Comparison of ENCODE assay signal across 2 cellular contexts in the genomic region with DNA sequence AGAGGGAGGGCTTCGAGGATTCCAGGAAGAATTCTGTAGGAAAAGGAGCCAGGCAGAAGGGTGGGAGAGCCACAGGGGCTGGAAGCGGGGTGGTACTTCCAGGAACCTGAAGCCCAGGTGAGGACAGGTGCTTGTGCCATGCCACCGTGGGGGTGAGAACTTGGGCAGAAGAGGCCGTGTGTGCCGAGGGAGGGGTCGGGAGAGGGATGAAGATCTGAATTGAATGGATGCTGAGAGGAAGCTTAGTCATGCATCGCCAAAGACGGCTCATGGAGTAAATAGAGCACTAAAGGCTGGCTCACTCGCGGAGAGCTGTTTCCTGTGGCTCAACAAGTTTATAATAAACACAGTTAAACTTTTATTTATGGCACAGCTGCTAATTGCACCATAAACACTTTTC.
TF ChIP-seq lines count a peak whose summit lies in the region.

No MANE protein-coding gene starts in this region.

TF ChIP-seq in SK-N-SH, 30 proteins besides CTCF, POLR2A, EP300 and RAD21 (continued from another document):
- TF ChIP-seq, protein P1, sequence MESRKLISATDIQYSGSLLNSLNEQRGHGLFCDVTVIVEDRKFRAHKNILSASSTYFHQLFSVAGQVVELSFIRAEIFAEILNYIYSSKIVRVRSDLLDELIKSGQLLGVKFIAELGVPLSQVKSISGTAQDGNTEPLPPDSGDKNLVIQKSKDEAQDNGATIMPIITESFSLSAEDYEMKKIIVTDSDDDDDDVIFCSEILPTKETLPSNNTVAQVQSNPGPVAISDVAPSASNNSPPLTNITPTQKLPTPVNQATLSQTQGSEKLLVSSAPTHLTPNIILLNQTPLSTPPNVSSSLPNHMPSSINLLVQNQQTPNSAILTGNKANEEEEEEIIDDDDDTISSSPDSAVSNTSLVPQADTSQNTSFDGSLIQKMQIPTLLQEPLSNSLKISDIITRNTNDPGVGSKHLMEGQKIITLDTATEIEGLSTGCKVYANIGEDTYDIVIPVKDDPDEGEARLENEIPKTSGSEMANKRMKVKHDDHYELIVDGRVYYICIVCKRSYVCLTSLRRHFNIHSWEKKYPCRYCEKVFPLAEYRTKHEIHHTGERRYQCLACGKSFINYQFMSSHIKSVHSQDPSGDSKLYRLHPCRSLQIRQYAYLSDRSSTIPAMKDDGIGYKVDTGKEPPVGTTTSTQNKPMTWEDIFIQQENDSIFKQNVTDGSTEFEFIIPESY (IDR thresholded peaks at IDR 0.05; ENCODE audit: borderline replicate concordance, low read depth): no peak
- no peak for TF ChIP-seq RXRA (IDR thresholded peaks at IDR 0.05; ENCODE audit: borderline replicate concordance, low read depth)
- TF ChIP-seq CHD2 (IDR thresholded peaks at IDR 0.05; ENCODE audit: low read length, partially characterized antibody): no peak
- no peak for TF ChIP-seq TCF12 (IDR thresholded peaks at IDR 0.05)
- no peak for TF ChIP-seq RCOR1 (IDR thresholded peaks at IDR 0.05; ENCODE audit: low read length)
- no peak for TF ChIP-seq NRF1 (IDR thresholded peaks at IDR 0.05; ENCODE audit: low read depth, low read length)
- no peak for TF ChIP-seq USF2 (IDR thresholded peaks at IDR 0.05; ENCODE audit: borderline replicate concordance, low read depth, low read length)
- TF ChIP-seq GABPA (IDR thresholded peaks at IDR 0.05; ENCODE audit: low read depth): no peak
- no peak for TF ChIP-seq FOSL2 (IDR thresholded peaks at IDR 0.05; ENCODE audit: borderline replicate concordance, low read depth)
- no peak for TF ChIP-seq TAF1 (IDR thresholded peaks at IDR 0.05; ENCODE audit: borderline replicate concordance, low read depth, low read length)
- no peak for TF ChIP-seq YY1 (IDR thresholded peaks at IDR 0.05; ENCODE audit: low read depth)
- TF ChIP-seq FOXJ3 (CRISPR knock-in tag; IDR thresholded peaks at IDR 0.05): no peak
- TF ChIP-seq, protein P2, sequence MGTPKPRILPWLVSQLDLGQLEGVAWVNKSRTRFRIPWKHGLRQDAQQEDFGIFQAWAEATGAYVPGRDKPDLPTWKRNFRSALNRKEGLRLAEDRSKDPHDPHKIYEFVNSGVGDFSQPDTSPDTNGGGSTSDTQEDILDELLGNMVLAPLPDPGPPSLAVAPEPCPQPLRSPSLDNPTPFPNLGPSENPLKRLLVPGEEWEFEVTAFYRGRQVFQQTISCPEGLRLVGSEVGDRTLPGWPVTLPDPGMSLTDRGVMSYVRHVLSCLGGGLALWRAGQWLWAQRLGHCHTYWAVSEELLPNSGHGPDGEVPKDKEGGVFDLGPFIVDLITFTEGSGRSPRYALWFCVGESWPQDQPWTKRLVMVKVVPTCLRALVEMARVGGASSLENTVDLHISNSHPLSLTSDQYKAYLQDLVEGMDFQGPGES (IDR thresholded peaks at IDR 0.05; ENCODE audit: low read depth, low read length): no peak

TF ChIP-seq in SK-N-SH treated with all-trans-retinoic acid at 6 μM for 48 hours, 23 proteins besides CTCF, POLR2A, EP300 and RAD21 (continued from another document):
- TF ChIP-seq, protein P3, sequence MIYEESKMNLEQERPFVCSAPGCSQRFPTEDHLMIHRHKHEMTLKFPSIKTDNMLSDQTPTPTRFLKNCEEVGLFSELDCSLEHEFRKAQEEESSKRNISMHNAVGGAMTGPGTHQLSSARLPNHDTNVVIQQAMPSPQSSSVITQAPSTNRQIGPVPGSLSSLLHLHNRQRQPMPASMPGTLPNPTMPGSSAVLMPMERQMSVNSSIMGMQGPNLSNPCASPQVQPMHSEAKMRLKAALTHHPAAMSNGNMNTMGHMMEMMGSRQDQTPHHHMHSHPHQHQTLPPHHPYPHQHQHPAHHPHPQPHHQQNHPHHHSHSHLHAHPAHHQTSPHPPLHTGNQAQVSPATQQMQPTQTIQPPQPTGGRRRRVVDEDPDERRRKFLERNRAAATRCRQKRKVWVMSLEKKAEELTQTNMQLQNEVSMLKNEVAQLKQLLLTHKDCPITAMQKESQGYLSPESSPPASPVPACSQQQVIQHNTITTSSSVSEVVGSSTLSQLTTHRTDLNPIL (CRISPR knock-in tag; IDR thresholded peaks at IDR 0.05; ENCODE audit: low read depth): no peak
- TF ChIP-seq ARNTL (CRISPR knock-in tag; IDR thresholded peaks at IDR 0.05; ENCODE audit: borderline replicate concordance, low read depth) (no peak), ZC3H10 (CRISPR knock-in tag; IDR thresholded peaks at IDR 0.05) (no peak), POU6F1 (CRISPR knock-in tag; IDR thresholded peaks at IDR 0.05; ENCODE audit: borderline replicate concordance, low read depth) (no peak), TOX (CRISPR knock-in tag; IDR thresholded peaks at IDR 0.05; ENCODE audit: borderline replicate concordance) (no peak), ZNF8 (CRISPR knock-in tag; IDR thresholded peaks at IDR 0.05) (no peak), BACH2 (CRISPR knock-in tag; IDR thresholded peaks at IDR 0.05; ENCODE audit: borderline replicate concordance) (no peak), CSDC2 (CRISPR knock-in tag; IDR thresholded peaks at IDR 0.05) (no peak), RARB (CRISPR knock-in tag; IDR thresholded peaks at IDR 0.05) (no peak), ISL1 (CRISPR knock-in tag; IDR thresholded peaks at IDR 0.05) (no peak), SNAI2 (CRISPR knock-in tag; IDR thresholded peaks at IDR 0.05) (no peak), ZNF565 (CRISPR knock-in tag; conservative IDR thresholded peaks at IDR 0.05; ENCODE audit: low read depth) (no peak), ZFP30 (CRISPR knock-in tag; IDR thresholded peaks at IDR 0.05) (no peak)
